19 cellular contexts compared by ENCODE assay signal in the genomic region with DNA sequence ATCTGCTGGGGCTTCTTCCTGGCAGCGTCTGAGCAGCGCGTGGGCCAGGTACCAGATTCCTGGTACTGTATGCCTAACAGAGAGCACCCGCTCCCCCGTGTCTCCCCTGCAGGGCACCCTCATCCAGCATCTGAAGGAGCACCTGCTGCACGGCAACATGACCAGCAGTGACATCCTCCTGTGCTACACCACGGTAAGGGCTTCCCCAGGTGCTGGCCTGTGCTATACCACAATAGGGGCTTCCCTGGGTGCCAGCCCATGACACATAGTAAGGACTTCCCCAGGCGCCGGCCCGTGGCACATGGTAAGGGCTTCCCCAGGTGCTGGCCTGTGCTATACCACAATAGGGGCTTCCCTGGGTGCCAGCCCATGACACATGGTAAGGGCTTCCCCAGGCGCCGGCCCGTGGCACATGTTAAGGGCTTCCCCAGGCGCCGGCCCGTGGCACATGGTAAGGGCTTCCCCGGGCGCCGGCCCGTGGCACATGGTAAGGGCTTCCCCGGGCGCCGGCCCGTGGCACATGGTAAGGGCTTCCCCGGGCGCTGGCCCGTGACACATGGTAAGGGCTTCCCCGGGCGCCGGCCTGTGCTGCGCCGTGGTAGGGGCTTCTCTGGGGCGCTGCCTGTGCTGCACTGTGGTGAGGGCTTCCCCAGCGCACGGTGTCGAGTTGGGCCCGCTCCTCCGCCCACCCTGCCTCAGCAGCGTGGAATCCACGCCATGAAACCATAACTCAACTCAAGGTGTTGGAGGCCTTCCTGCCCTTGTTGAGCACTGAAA. TPM values are rescaled to one million over a fixed set of nuclear protein-coding genes. Genes with fewer than 3 reads are reported as not detected.
DNase-seq lines count a peak whose midpoint lies in the region; ATAC-seq and TF ChIP-seq lines count a peak whose summit lies in the region.
"Had no signal": no experiment of that assay in that cellular context is flagged by ENCODE, and none has a peak within 500 bp of the region (broad histone marks: within the 10 kb centered on the region; RNA-seq: fewer than 3 reads in every experiment).

No MANE protein-coding gene starts in this region.

- peaks cover 0 to 43% (median 0%) of the 10 kb centered on the region in 3 experiments for H3K36me3 ChIP-seq in naive thymus-derived CD4-positive, alpha-beta T cell (ENCODE audit: control insufficient read depth in 2 of 3, insufficient read depth in 3 of 3, low read length in 3 of 3)

- H3K27ac ChIP-seq in naive thymus-derived CD4-positive, alpha-beta T cell (ENCODE audit: low read depth, low read length) = no peak overlapping the region
- H3K27ac ChIP-seq: left lung, spleen had no signal

- H3K27me3 Mint-ChIP-seq in endothelial cell (ENCODE audit: unreplicated experiment) (no peaks in the 10 kb centered on the region), HFFc6 (ENCODE audit: insufficient read depth) (no peaks in the 10 kb centered on the region; the same call in 1 of the 2 replicates)
- no peaks in the 10 kb centered on the region for H3K27me3 Mint-ChIP-seq in naive thymus-derived CD4-positive, alpha-beta T cell
- H3K27me3 Mint-ChIP-seq: activated naive CD4-positive, alpha-beta T cell treated with anti-CD3 and anti-CD28 coated beads, Interleukin-2, amount 50 U/mL, for 24 hours had no signal

- H3K27ac Mint-ChIP-seq in endothelial cell (ENCODE audit: unreplicated experiment) (no peak overlapping the region), HFFc6 (no peak overlapping the region)
- H3K27ac Mint-ChIP-seq in naive thymus-derived CD4-positive, alpha-beta T cell = no peak overlapping the region
- H3K27ac Mint-ChIP-seq: activated naive CD4-positive, alpha-beta T cell treated with anti-CD3 and anti-CD28 coated beads, Interleukin-2, amount 50 U/mL, for 24 hours had no signal

- CTCF ChIA-PET in naive thymus-derived CD4-positive, alpha-beta T cell (lab: Charles Lee) = no interaction called here

- H3K9me3 Mint-ChIP-seq in endothelial cell (ENCODE audit: unreplicated experiment) (no peaks in the 10 kb centered on the region), HFFc6 (no peaks in the 10 kb centered on the region)
- H3K9me3 Mint-ChIP-seq in naive thymus-derived CD4-positive, alpha-beta T cell = peaks cover 0 to 2% (median 0%) of the 10 kb centered on the region in 11 donors
- H3K9me3 Mint-ChIP-seq: activated naive CD4-positive, alpha-beta T cell treated with anti-CD3 and anti-CD28 coated beads, Interleukin-2, amount 50 U/mL, for 24 hours had no signal

- ATAC-seq in GM18508 (IDR thresholded peaks at IDR 0.05; ENCODE audit: insufficient read depth, unreplicated experiment) (peak; percentile 74), GM19025 (IDR thresholded peaks at IDR 0.05; ENCODE audit: low read depth, unreplicated experiment) (peak; percentile 71), HG02981 (IDR thresholded peaks at IDR 0.05; ENCODE audit: unreplicated experiment) (peak; percentile 67), GM19467 (IDR thresholded peaks at IDR 0.05; ENCODE audit: unreplicated experiment) (no peak)
- no peak for ATAC-seq in naive thymus-derived CD4-positive, alpha-beta T cell
- ATAC-seq: left lung had no signal

- H3K4me1 ChIP-seq in naive thymus-derived CD4-positive, alpha-beta T cell (ENCODE audit: control insufficient read depth in 2 of 2, insufficient read depth in 2 of 2, low read length in 2 of 2) = no peaks in the 10 kb centered on the region
- H3K4me1 ChIP-seq: HAP-1, left lung, spleen had no signal

- no peaks in the 10 kb centered on the region for H3K9me3 ChIP-seq in naive thymus-derived CD4-positive, alpha-beta T cell (ENCODE audit: control insufficient read depth in 2 of 3, low read length in 3 of 3)
- H3K9me3 ChIP-seq: HAP-1, left lung, SK-N-SH, spleen had no signal

- H3K27me3 ChIP-seq in naive thymus-derived CD4-positive, alpha-beta T cell (ENCODE audit: control insufficient read depth in 2 of 2, insufficient read depth in 2 of 2, low read length in 2 of 2) = no peaks in the 10 kb centered on the region
- H3K27me3 ChIP-seq: BLaER1, left lung, spleen had no signal

- H3K36me3 Mint-ChIP-seq in endothelial cell (ENCODE audit: low read depth, unreplicated experiment) (peaks cover 53% of the 10 kb centered on the region), HFFc6 (ENCODE audit: low read depth) (peaks cover 12% of the 10 kb centered on the region)
- H3K36me3 Mint-ChIP-seq in naive thymus-derived CD4-positive, alpha-beta T cell = peaks cover 10 to 63% (median 40%) of the 10 kb centered on the region in 5 donors

- intact Hi-C loops in posterior vena cava (cut with DNase I) = no loop called here
- intact Hi-C loops in naive thymus-derived CD4-positive, alpha-beta T cell (cut with micrococcal nuclease) = no loop called here

- H3K4me3 Mint-ChIP-seq in endothelial cell (ENCODE audit: unreplicated experiment) = peak overlapping the region; percentile 47
- no peak overlapping the region for H3K4me3 Mint-ChIP-seq in naive thymus-derived CD4-positive, alpha-beta T cell
- no peak overlapping the region for H3K4me3 Mint-ChIP-seq in HFFc6
- H3K4me3 Mint-ChIP-seq: activated naive CD4-positive, alpha-beta T cell treated with anti-CD3 and anti-CD28 coated beads, Interleukin-2, amount 50 U/mL, for 24 hours had no signal

- no peak overlapping the region for H3K4me3 ChIP-seq in naive thymus-derived CD4-positive, alpha-beta T cell (ENCODE audit: low read length)
- H3K4me3 ChIP-seq: BLaER1, HAP-1, left lung, spleen had no signal

- TF ChIP-seq CTCF in endothelial cell (IDR thresholded peaks at IDR 0.05; ENCODE audit: unreplicated experiment) (no peak), HFFc6 (IDR thresholded peaks at IDR 0.05) (no peak)

- POLR2A ChIA-PET in naive thymus-derived CD4-positive, alpha-beta T cell (lab: Charles Lee) = no interaction called here

- no peaks in the 10 kb centered on the region for H3K4me1 Mint-ChIP-seq in endothelial cell (ENCODE audit: unreplicated experiment)
- peaks cover 0 to 5% (median 0%) of the 10 kb centered on the region in 7 donors for H3K4me1 Mint-ChIP-seq in naive thymus-derived CD4-positive, alpha-beta T cell
- peaks cover 8% of the 10 kb centered on the region; the same call in 1 of the 2 replicates for H3K4me1 Mint-ChIP-seq in HFFc6 (ENCODE audit: low read depth)
- H3K4me1 Mint-ChIP-seq: activated naive CD4-positive, alpha-beta T cell treated with anti-CD3 and anti-CD28 coated beads, Interleukin-2, amount 50 U/mL, for 24 hours had no signal

- DNase-seq in endothelial cell (ENCODE audit: low spot score) (no peak), posterior vena cava (ENCODE audit: low spot score) (no peak), HFFc6 (no peak)
- DNase-seq in naive thymus-derived CD4-positive, alpha-beta T cell = no peak
- DNase-seq: DMS153; effector CD8-positive, alpha-beta T cell; NCI-H187 treated with DMSO at 0.1 percent for 48 hours; NCI-H526; OCI-M1; SK-N-SH; spleen had no signal

RNA-seq across cellular contexts. Expression of a gene that starts 49.3 kb away (rescaled TPM):
- total RNA-seq in endothelial cell (ENCODE audit: unreplicated experiment) (77.6 TPM), posterior vena cava (10 to 100 TPM in 1 of 2 donors, 1 to 10 TPM in 1; 9.7 to 11.7 TPM)
- total RNA-seq in naive thymus-derived CD4-positive, alpha-beta T cell = 10 to 100 TPM; 11.6 to 21.7 (median 14.8) TPM
- 10 to 100 TPM; 13.2 to 17.2 TPM for polyA plus RNA-seq in naive thymus-derived CD4-positive, alpha-beta T cell
- 10 to 100 TPM; 21.6 to 29.5 (median 24.2) TPM for total RNA-seq in HFFc6 (2021; fragmentation: NEBNext Ultra II Directional; extraction: Animal tissue kit (Norgen Biotek cat#: 25700))

Comparison
In these comparisons a context has a peak if more than half of its experiments do, and no peak if none do; other contexts are left out.
1. ATAC-seq: peak in GM18508 (single experiment), GM19025 (single experiment) and HG02981 (single experiment); none in GM19467 (single experiment) and naive thymus-derived CD4-positive, alpha-beta T cell (single experiment).